ENCODE assay signal across 9 cellular contexts in genomic region chr2:232365621-232366321, GRCh38. TPM values are rescaled to one million over a fixed set of nuclear protein-coding genes. Genes with fewer than 3 reads are reported as not detected.
DNase-seq lines count a peak whose midpoint lies in the region; ATAC-seq and TF ChIP-seq lines count a peak whose summit lies in the region.
"Had no signal": no experiment of that assay in that cellular context is flagged by ENCODE, and none has a peak within 500 bp of the region (broad histone marks: within the 10 kb centered on the region; RNA-seq: fewer than 3 reads in every experiment).

No MANE protein-coding gene starts in this region.

- in situ Hi-C loops in Caki2 (cut with HindIII; ENCODE audit: low pct_unique_long_range_greater_than_20kb, low sequenced_read_pairs): no loop called here

- H3K27ac ChIP-seq in WERI-Rb-1 (no peak overlapping the region), ascending aorta (no peak overlapping the region)

- H3K4me1 ChIP-seq in ascending aorta: no peaks in the 10 kb centered on the region

- DNase-seq in Caki2 (ENCODE audit: low read depth) (peak; percentile 54), WERI-Rb-1 (peak; percentile 83), iPS-NIHi11 (ENCODE audit: low spot score) (peak; percentile 75), ascending aorta (ENCODE audit: low spot score in 2 of 2) (no peak)
- DNase-seq in activated effector memory CD4-positive, alpha-beta T cell treated with Interleukin-2 at 50 U/mL for 16 hours: no peak
- DNase-seq: left cardiac atrium had no signal

- ATAC-seq in HG03354 (IDR thresholded peaks at IDR 0.05; ENCODE audit: poor library complexity, severe bottlenecking, unreplicated experiment) (peak; percentile 71), HG02840 (IDR thresholded peaks at IDR 0.05; ENCODE audit: low FRiP score, unreplicated experiment) (no peak), GM18909 (IDR thresholded peaks at IDR 0.05; ENCODE audit: poor library complexity, unreplicated experiment) (no peak)

- TF ChIP-seq CTCF in WERI-Rb-1 (IDR thresholded peaks at IDR 0.05; ENCODE audit: low read depth, low read length) (peak; percentile 78), ascending aorta (IDR thresholded peaks at IDR 0.05) (no peak)

- H3K27me3 ChIP-seq in WERI-Rb-1 (ENCODE audit: insufficient read depth, low read depth, severe bottlenecking) (no peaks in the 10 kb centered on the region), ascending aorta (no peaks in the 10 kb centered on the region)

- intact Hi-C loops in ascending aorta (cut with DNase I): no loop called here

- H3K9me3 ChIP-seq in WERI-Rb-1 (ENCODE audit: severe bottlenecking) (no peaks in the 10 kb centered on the region), ascending aorta (no peaks in the 10 kb centered on the region)

- H3K36me3 ChIP-seq in WERI-Rb-1 (no peaks in the 10 kb centered on the region), ascending aorta (no peaks in the 10 kb centered on the region)

- H3K4me3 ChIP-seq in WERI-Rb-1 (ENCODE audit: low read depth, low read length) (no peak overlapping the region), ascending aorta (no peak overlapping the region)

RNA-seq across cellular contexts. Expression of gene ALPP, which starts 12.8 kb away (rescaled TPM):
- total RNA-seq in Caki2 (2014; rRNA removed; shearing (Covaris generic); ENCODE audit: low replicate concordance): not detected in 2 replicates
- total RNA-seq in ascending aorta: not detected
- total RNA-seq: left cardiac atrium had no signal

RNA-seq across cellular contexts. Expression of gene ALPG, which starts 40.9 kb away (rescaled TPM):
- total RNA-seq in Caki2 (2014; rRNA removed; shearing (Covaris generic); ENCODE audit: low replicate concordance): not detected in 2 replicates
- not detected for total RNA-seq in ascending aorta
- total RNA-seq: left cardiac atrium had no signal

Comparison
In these comparisons a context has a peak if more than half of its experiments do, and no peak if none do; other contexts are left out.
1. DNase-seq: peak in Caki2 (single experiment), WERI-Rb-1 (single experiment) and iPS-NIHi11 (single experiment); none in ascending aorta (0 of 2) and activated effector memory CD4-positive, alpha-beta T cell treated with Interleukin-2 at 50 U/mL for 16 hours (single experiment).